ENCODE assay signal across 14 cellular contexts in the genomic region with DNA sequence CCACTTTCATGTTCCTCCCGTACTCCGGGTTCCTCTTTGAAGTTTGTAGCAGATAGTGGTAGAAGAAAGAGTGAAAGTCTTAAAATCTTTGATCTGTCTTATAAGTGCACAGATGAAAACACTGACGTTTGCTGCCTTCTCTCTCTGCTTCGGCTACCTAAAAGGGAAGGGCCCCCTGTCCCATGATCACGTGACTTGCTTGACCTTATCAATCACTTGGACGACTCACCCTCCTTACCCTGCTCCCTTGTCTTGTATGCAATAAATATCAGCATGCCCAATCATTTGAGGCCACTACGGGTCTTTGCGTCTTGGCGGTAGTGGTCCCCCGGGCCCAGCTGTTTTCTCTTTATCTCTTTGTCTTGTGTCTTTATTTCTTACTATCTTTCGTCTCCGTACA. TPM values are rescaled to one million over a fixed set of nuclear protein-coding genes. Genes with fewer than 3 reads are reported as not detected.
"Had no signal": no experiment of that assay in that cellular context is flagged by ENCODE, and none has a peak within 500 bp of the region (broad histone marks: within the 10 kb centered on the region; RNA-seq: fewer than 3 reads in every experiment).

No MANE protein-coding gene starts in this region.

RNA-seq across cellular contexts. Expression of gene SMCO1, which starts 6.1 kb away (rescaled TPM):
- total RNA-seq: activated B cell treated with CpG ODN at 0.5 μM for 24 hours; activated CD4-positive, alpha-beta memory T cell treated with anti-CD3 and anti-CD28 coated beads for 36 hours; activated CD4-positive, alpha-beta memory T cell treated with anti-CD3 and anti-CD28 coated beads, Interleukin-2, amount 10 ng/mL, durations not matched to agents 7 days and 5 days; activated CD4-positive, alpha-beta T cell treated with anti-CD3 and anti-CD28 coated beads for 36 hours; activated CD4-positive, alpha-beta T cell treated with anti-CD3 and anti-CD28 coated beads, Interleukin-2, amount 10 ng/mL, durations not matched to agents 24 days and 14 days; activated CD4-positive, alpha-beta T cell treated with anti-CD3 and anti-CD28 coated beads, Interleukin-2, amount 10 ng/mL, durations not matched to agents 7 days and 5 days; activated CD8-positive, alpha-beta memory T cell treated with anti-CD3 and anti-CD28 coated beads for 36 hours; activated CD8-positive, alpha-beta memory T cell treated with anti-CD3 and anti-CD28 coated beads, Interleukin-2, amount 10 ng/mL, durations not matched to agents 7 days and 5 days; activated CD8-positive, alpha-beta T cell treated with anti-CD3 and anti-CD28 coated beads for 36 hours; T-cell; T-helper 1 cell treated with Interleukin-12 subunit alpha and Interleukin-12 subunit beta and Interleukin-4 antibody, amounts not matched to agents 30 ng/mL and 1 ng/mL, for 36 hours; T-helper 17 cell; T-helper 2 cell treated with Interferon-gamma antibody and Interleukin-4, amounts not matched to agents 100 ng/mL and 5 ng/mL, for 36 hours; WTC11 had no signal
